8 cellular contexts compared by ENCODE assay signal in the genomic region with DNA sequence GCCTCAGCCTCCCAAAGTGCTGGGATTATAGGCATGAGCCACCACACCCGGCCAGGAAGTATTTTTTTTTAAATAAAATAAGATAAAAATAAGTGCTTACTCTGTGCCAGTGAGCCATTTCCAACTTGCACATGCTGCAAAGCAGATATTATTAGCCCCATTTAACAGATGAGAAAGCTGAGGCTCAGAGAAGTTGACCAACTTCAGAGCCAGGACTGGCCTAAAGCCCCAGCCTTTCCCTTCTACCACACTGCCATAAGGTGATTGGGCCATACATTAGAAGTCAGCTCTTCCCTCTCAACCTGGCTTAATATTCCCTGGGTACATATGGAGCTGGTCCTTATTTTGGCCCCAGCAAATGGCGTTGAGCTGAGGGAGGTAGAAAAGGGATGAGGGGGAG. TPM values are rescaled to one million over a fixed set of nuclear protein-coding genes. Genes with fewer than 3 reads are reported as not detected.
"Had no signal": no experiment of that assay in that cellular context is flagged by ENCODE, and none has a peak within 500 bp of the region (broad histone marks: within the 10 kb centered on the region; RNA-seq: fewer than 3 reads in every experiment).

No MANE protein-coding gene starts in this region.

- H3K4me2 ChIP-seq: GM23338 had no signal

- DNase-seq: H9, HCEC 1CT had no signal

- H3K4me3 ChIP-seq: GM23338 had no signal

- ATAC-seq: GM23338 had no signal

- H3K4me3 Mint-ChIP-seq: GM23338, H9, IgD-negative memory B cell had no signal

- H3K9me3 Mint-ChIP-seq: GM23338, H9 had no signal

- H2AFZ ChIP-seq: GM23338 had no signal

- FAIRE-seq: H1, H54, HTR-8/SVneo had no signal

- H3K27ac Mint-ChIP-seq: GM23338, H9, IgD-negative memory B cell had no signal

RNA-seq across cellular contexts. Expression of gene NEUROD2, which starts 25.1 kb away (rescaled TPM):
- total RNA-seq: GM23338, H1, H9, HT-29 had no signal
- polyA plus RNA-seq: GM23338, H1, IgD-negative memory B cell had no signal

RNA-seq across cellular contexts. Expression of gene PPP1R1B, which starts 44.1 kb away (rescaled TPM):
- polyA plus RNA-seq: IgD-negative memory B cell had no signal
